8 cellular contexts compared by ENCODE assay signal in genomic region chr11:34366522-34366921, GRCh38.
DNase-seq lines count a peak whose midpoint lies in the region; ATAC-seq and TF ChIP-seq lines count a peak whose summit lies in the region.

No MANE protein-coding gene starts in this region.

- no peak for TF ChIP-seq CTCF in GM13976 (IDR thresholded peaks at IDR 0.05; ENCODE audit: borderline replicate concordance, control extremely low read depth, extremely low read depth, insufficient read depth, missing control alignments)

- DNase-seq in COR-L47 (lab: John Stamatoyannopoulos, UW) (peak; percentile 35), GM13976 (ENCODE audit: low spot score) (peak; percentile 46), RKO (ENCODE audit: low spot score) (peak; percentile 40), kidney tubule cell (ENCODE audit: low spot score) (peak; percentile 62), HK-2 (ENCODE audit: unreplicated experiment) (no peak)
- DNase-seq in activated CD4-positive, CD25-positive, alpha-beta regulatory T cell (lab: John Stamatoyannopoulos, UW): no peak

- in situ Hi-C loops in GM13976 (cut with MboI; ENCODE audit: low sequenced_read_pairs, unreplicated experiment): loop anchor here (10.0 kb wide), 2 partner anchors 118 to 512 kb away; no protein-coding TSS in a partner anchor

- no peak for ATAC-seq in HG03097 (IDR thresholded peaks at IDR 0.05; ENCODE audit: low FRiP score, unreplicated experiment)
- ATAC-seq in HG03354 (IDR thresholded peaks at IDR 0.05; ENCODE audit: poor library complexity, severe bottlenecking, unreplicated experiment): no peak

Comparison
In these comparisons a context has a peak if more than half of its experiments do, and no peak if none do; other contexts are left out.
1. DNase-seq: peak in COR-L47 (single experiment), GM13976 (single experiment), RKO (single experiment) and kidney tubule cell (single experiment); none in activated CD4-positive, CD25-positive, alpha-beta regulatory T cell (0 of 4) and HK-2 (single experiment).